8 cellular contexts compared by ENCODE assay signal in genomic region chr14:34713681-34714319, GRCh38. TPM values are rescaled to one million over a fixed set of nuclear protein-coding genes. Genes with fewer than 3 reads are reported as not detected.
DNase-seq lines count a peak whose midpoint lies in the region; ATAC-seq and FAIRE-seq lines count a peak whose summit lies in the region.

No MANE protein-coding gene starts in this region.

- H4K91ac ChIP-seq in neuronal stem cell (ENCODE audit: low read depth, low read length, poor library complexity), result no peak overlapping the region

- ATAC-seq in GM21576 (IDR thresholded peaks at IDR 0.05; ENCODE audit: unreplicated experiment) (peak; percentile 10), GM21423 (IDR thresholded peaks at IDR 0.05; ENCODE audit: unreplicated experiment) (no peak)
- peak; percentile 51 for ATAC-seq in activated T-helper 17 cell treated with anti-CD3 and anti-CD28 coated beads, Interleukin-2, amount 50 U/mL, for 72 hours (replicated peaks)

- peak overlapping the region; percentile 99 for H2AFZ ChIP-seq in neuronal stem cell (ENCODE audit: low read length)

- WGBS in neuronal stem cell (ENCODE audit: extremely low coverage in 2 of 2, insufficient read length in 2 of 2, insufficient replicate concordance in 1 of 2), 2 donors, result no CpG with 5 or more reads among the region's 33 CpGs
- WGBS in urinary bladder, result under 1% methylated on average over 33 of the region's 33 CpGs

- H2BK12ac ChIP-seq in neuronal stem cell (ENCODE audit: low read length), result no peak overlapping the region

- no peaks in the 10 kb centered on the region for H3K79me1 ChIP-seq in neuronal stem cell (ENCODE audit: low read depth, low read length)

- H4K8ac ChIP-seq in neuronal stem cell (ENCODE audit: low read depth, low read length), result no peak overlapping the region

- H3K23ac ChIP-seq in neuronal stem cell (ENCODE audit: low read depth, low read length, poor library complexity), result no peak overlapping the region

- peak overlapping the region; percentile 29 for H3K4me2 ChIP-seq in neuronal stem cell (ENCODE audit: insufficient read depth, low read length, poor library complexity, severe bottlenecking)

- peak overlapping the region; percentile 84 to 92 for H3K4me3 ChIP-seq in neuronal stem cell (ENCODE audit: low read length in 2 of 2)
- H3K4me3 ChIP-seq in urinary bladder (ENCODE audit: low read depth, low read length), result peak overlapping the region; percentile 87

- H3K4me1 ChIP-seq in neuronal stem cell (ENCODE audit: control insufficient read depth in 2 of 2, insufficient read depth in 1 of 2, low read depth in 1 of 2, low read length in 2 of 2) (peaks cover 0 to 6% of the 10 kb centered on the region in 2 donors), urinary bladder (ENCODE audit: insufficient read depth) (peaks cover 2% of the 10 kb centered on the region)

- no peak overlapping the region for H2BK5ac ChIP-seq in neuronal stem cell (ENCODE audit: low read length)

- H2BK15ac ChIP-seq in neuronal stem cell (ENCODE audit: low read length), result no peak overlapping the region

- peak overlapping the region; percentile 86 for H3K4me3 Mint-ChIP-seq in activated T-helper 17 cell treated with anti-CD3 and anti-CD28 coated beads, Interleukin-2, amount 50 U/mL, for 72 hours

- peaks cover 5% of the 10 kb centered on the region for H3K4me1 Mint-ChIP-seq in activated T-helper 17 cell treated with anti-CD3 and anti-CD28 coated beads, Interleukin-2, amount 50 U/mL, for 72 hours

- peaks cover 28% of the 10 kb centered on the region for H3K36me3 Mint-ChIP-seq in activated T-helper 17 cell treated with anti-CD3 and anti-CD28 coated beads, Interleukin-2, amount 50 U/mL, for 72 hours (ENCODE audit: low read depth)

- no peak for FAIRE-seq in frontal cortex (lab: Jason Lieb, UNC)

- no peaks in the 10 kb centered on the region for H3K27me3 Mint-ChIP-seq in activated T-helper 17 cell treated with anti-CD3 and anti-CD28 coated beads, Interleukin-2, amount 50 U/mL, for 72 hours

- H3K9me3 ChIP-seq in neuronal stem cell (replicated peaks in 1 of 2; ENCODE audit: control insufficient read depth in 2 of 2, insufficient read depth in 1 of 2, low read depth in 1 of 2, low read length in 2 of 2), result no peaks in the 10 kb centered on the region

- H3K14ac ChIP-seq in neuronal stem cell (ENCODE audit: low read length), result no peak overlapping the region

- H2BK120ac ChIP-seq in neuronal stem cell (ENCODE audit: low read depth, low read length), result no peak overlapping the region

- H3K27ac ChIP-seq in neuronal stem cell (replicated peaks; ENCODE audit: low read length) (peak overlapping the region; percentile 89), urinary bladder (ENCODE audit: low read depth) (peak overlapping the region; percentile 97)

- H3K36me3 ChIP-seq in neuronal stem cell (replicated peaks in 1 of 2; ENCODE audit: control insufficient read depth in 2 of 2, insufficient read depth in 2 of 2, low read length in 2 of 2), result peaks cover 0 to 27% of the 10 kb centered on the region in 2 donors
- H3K36me3 ChIP-seq in urinary bladder (ENCODE audit: insufficient read depth), result no peaks in the 10 kb centered on the region

- H3K9ac ChIP-seq in neuronal stem cell (ENCODE audit: low read depth, low read length, poor library complexity), result no peak overlapping the region

- peak overlapping the region; percentile 82 for H3K27ac Mint-ChIP-seq in activated T-helper 17 cell treated with anti-CD3 and anti-CD28 coated beads, Interleukin-2, amount 50 U/mL, for 72 hours

- no peaks in the 10 kb centered on the region for H3K9me3 Mint-ChIP-seq in activated T-helper 17 cell treated with anti-CD3 and anti-CD28 coated beads, Interleukin-2, amount 50 U/mL, for 72 hours

- H2AK5ac ChIP-seq in neuronal stem cell (ENCODE audit: low read depth, low read length), result no peak overlapping the region

- peak overlapping the region; percentile 96 for H3K18ac ChIP-seq in neuronal stem cell (ENCODE audit: low read length)

- no peak overlapping the region for H3K4ac ChIP-seq in neuronal stem cell (ENCODE audit: low read length)

- DNase-seq in DMS79 treated with DMSO at 0.1 percent for 48 hours (lab: John Stamatoyannopoulos, UW) (peak; percentile 90), NCI-H2029 (lab: John Stamatoyannopoulos, UW) (peak; percentile 79), frontal cortex (ENCODE audit: low spot score in 2 of 2) (peak; percentile 38 to 49), neuronal stem cell (ENCODE audit: low spot score) (peak; percentile 21)

- peaks cover 0 to 15% (median 0%) of the 10 kb centered on the region in 3 experiments for H3K27me3 ChIP-seq in neuronal stem cell (ENCODE audit: control insufficient read depth in 3 of 3, insufficient read depth in 3 of 3, low read depth in 1 of 3, low read length in 3 of 3)

RNA-seq across cellular contexts. Expression of gene CFL2, which starts 0.6 kb away (rescaled TPM):
- total RNA-seq in activated T-helper 17 cell treated with anti-CD3 and anti-CD28 coated beads, Interleukin-2, amount 50 U/mL, for 72 hours, result 1 to 10 TPM; 6.6 to 9.2 TPM
- total RNA-seq in frontal cortex, result 43.2 TPM
- polyA plus RNA-seq in neuronal stem cell (2013, experiment 1 of 2), result 34.9 TPM
- 35.4 TPM for polyA plus RNA-seq in neuronal stem cell (2013, experiment 2 of 2)
- total RNA-seq in urinary bladder, result 296 TPM
- 176 TPM for polyA plus RNA-seq in urinary bladder

Comparison
In these comparisons a context has a peak if more than half of its experiments do, and no peak if none do; other contexts are left out.
1. DNase-seq: peak in every context shown above with its lines; median percentile 90 in DMS79 treated with DMSO at 0.1 percent for 48 hours; 79 in NCI-H2029; 44 in frontal cortex; 21 in neuronal stem cell.